5 cellular contexts compared by ENCODE assay signal in genomic region chr9:130958564-130958963, GRCh38. TPM values are rescaled to one million over a fixed set of nuclear protein-coding genes. Genes with fewer than 3 reads are reported as not detected.
"Had no signal": no experiment of that assay in that cellular context is flagged by ENCODE, and none has a peak within 500 bp of the region (broad histone marks: within the 10 kb centered on the region; RNA-seq: fewer than 3 reads in every experiment).

No MANE protein-coding gene starts in this region.

RNA-seq across cellular contexts. Expression of gene FIBCD1, which starts 19.5 kb away (rescaled TPM):
- total RNA-seq: endothelial cell of umbilical vein, progenitor cell of endocrine pancreas, ureter had no signal
- polyA plus RNA-seq: pancreas had no signal

RNA-seq across cellular contexts. Expression of gene LAMC3, which starts 50.4 kb away (rescaled TPM):
- total RNA-seq: foreskin keratinocyte had no signal
- polyA plus RNA-seq: foreskin keratinocyte had no signal
